ENCODE assay signal across 8 cellular contexts in genomic region chr11:62791501-62792192, GRCh38. TPM values are rescaled to one million over a fixed set of nuclear protein-coding genes. Genes with fewer than 3 reads are reported as not detected.
DNase-seq lines count a peak whose midpoint lies in the region; ATAC-seq and TF ChIP-seq lines count a peak whose summit lies in the region.

Gene TMEM223 (minus strand): TSS chr11:62792006. CDS start chr11:62791994, 12 bp downstream.

- POLR2A ChIA-PET in activated CD4-positive, alpha-beta memory T cell treated with anti-CD3 and anti-CD28 coated beads for 36 hours (lab: Charles Lee), result interaction anchor here (0.9 to 7.7 kb wide), 8 partner anchors 11 to 70 kb away, joined by 3 to 96 read pairs (median 4); partner anchors contain the start of genes STX5, TEX54, WDR74 and ZBTB3

- no peaks in the 10 kb centered on the region for H3K9me3 Mint-ChIP-seq in activated CD4-positive, alpha-beta memory T cell treated with anti-CD3 and anti-CD28 coated beads for 36 hours

- peaks cover 51% of the 10 kb centered on the region for H3K36me3 Mint-ChIP-seq in activated CD4-positive, alpha-beta memory T cell treated with anti-CD3 and anti-CD28 coated beads for 36 hours

- H3K4me3 ChIP-seq in duodenal mucosa (ENCODE audit: low read depth in 1 of 2, low read length in 2 of 2) (peak within 1 kb of the TSS; percentile 88), lower lobe of right lung (peak within 1 kb of the TSS; percentile 71)

- peak; percentile 40 for TF ChIP-seq CTCF in lower lobe of right lung (IDR thresholded peaks at IDR 0.05)

- H3K4me3 Mint-ChIP-seq in activated CD4-positive, alpha-beta memory T cell treated with anti-CD3 and anti-CD28 coated beads for 36 hours, result peak within 1 kb of the TSS; percentile 87

- CTCF ChIA-PET in activated CD4-positive, alpha-beta memory T cell treated with anti-CD3 and anti-CD28 coated beads for 36 hours (lab: Charles Lee), result interaction anchor here (0.7 to 1.1 kb wide), 4 partner anchors 9 to 111 kb away, joined by 3 read pairs; no protein-coding TSS in a partner anchor

- H3K27ac ChIP-seq in duodenal mucosa (ENCODE audit: low read depth, low read length), result peak within 1 kb of the TSS; percentile 64
- H3K27ac ChIP-seq in lower lobe of right lung, result peak within 1 kb of the TSS; percentile 89

- H3K27me3 Mint-ChIP-seq in activated CD4-positive, alpha-beta memory T cell treated with anti-CD3 and anti-CD28 coated beads for 36 hours, result no peaks in the 10 kb centered on the region

- intact Hi-C loops in activated CD4-positive, alpha-beta memory T cell treated with anti-CD3 and anti-CD28 coated beads for 36 hours (cut with micrococcal nuclease), result loop anchor here (1.0 kb wide), 4 partner anchors 13 to 90 kb away; partner anchors contain the start of genes STX5, TEX54 and WDR74
- intact Hi-C loops in lower lobe of right lung (cut with DNase I), result no loop called here

- H3K27ac Mint-ChIP-seq in activated CD4-positive, alpha-beta memory T cell treated with anti-CD3 and anti-CD28 coated beads for 36 hours, result peak within 1 kb of the TSS; percentile 87

- DNase-seq in AML-193 (lab: John Stamatoyannopoulos, UW), result peak; percentile 66 to 76
- DNase-seq in NCI-H748 treated with DMSO at 0.1 percent for 48 hours (lab: John Stamatoyannopoulos, UW), result peak; percentile 74
- DNase-seq in activated CD4-positive, alpha-beta memory T cell treated with anti-CD3 and anti-CD28 coated beads for 36 hours, result peak; percentile 94
- DNase-seq in lower lobe of right lung, result peak; percentile 93
- DNase-seq in stimulated activated CD4-positive, alpha-beta T cell treated with anti-CD3 and anti-CD28 coated beads, TNF-alpha, amount 100 ng/mL, for 24 hours (ENCODE audit: low read depth in 3 of 3), result peak; percentile 81 to 90 (median 85)

- H3K9me3 ChIP-seq in duodenal mucosa (ENCODE audit: control insufficient read depth in 1 of 2, low read length in 2 of 2) (no peaks in the 10 kb centered on the region), lower lobe of right lung (no peaks in the 10 kb centered on the region)

- H3K4me1 Mint-ChIP-seq in activated CD4-positive, alpha-beta memory T cell treated with anti-CD3 and anti-CD28 coated beads for 36 hours (ENCODE audit: low read depth), result peaks cover 37% of the 10 kb centered on the region

- ATAC-seq in GM19035 (IDR thresholded peaks at IDR 0.05; ENCODE audit: unreplicated experiment), result peak; percentile 60
- peak; percentile 76 for ATAC-seq in HG03432 (IDR thresholded peaks at IDR 0.05; ENCODE audit: unreplicated experiment)
- ATAC-seq in lower lobe of right lung, result peak; percentile 91

- no peaks in the 10 kb centered on the region for H3K27me3 ChIP-seq in duodenal mucosa (ENCODE audit: control insufficient read depth in 1 of 2, insufficient read depth in 2 of 2, low read length in 2 of 2)
- no peaks in the 10 kb centered on the region for H3K27me3 ChIP-seq in lower lobe of right lung (ENCODE audit: low read depth)

- H3K36me3 ChIP-seq in duodenal mucosa (ENCODE audit: control insufficient read depth in 1 of 2, insufficient read depth in 2 of 2, low read length in 2 of 2) (peaks cover 36 to 64% of the 10 kb centered on the region in 2 donors), lower lobe of right lung (peaks cover 73% of the 10 kb centered on the region)

- H3K4me1 ChIP-seq in duodenal mucosa (ENCODE audit: control insufficient read depth in 1 of 2, insufficient read depth in 2 of 2, low read length in 2 of 2), result peaks cover 23 to 37% of the 10 kb centered on the region in 2 donors
- H3K4me1 ChIP-seq in lower lobe of right lung, result peaks cover 48% of the 10 kb centered on the region

- peak within 1 kb of the TSS; percentile 71 to 96 for H3K9ac ChIP-seq in duodenal mucosa (ENCODE audit: low read depth in 1 of 2, low read length in 2 of 2)

RNA-seq across cellular contexts. Expression of gene TMEM223, which starts in this region (rescaled TPM):
- total RNA-seq in activated CD4-positive, alpha-beta memory T cell treated with anti-CD3 and anti-CD28 coated beads for 36 hours, result 10 to 100 TPM in 1 of 2 experiments, 1 to 10 TPM in 1; 9.2 to 10.2 TPM
- total RNA-seq in lower lobe of right lung, result 17.2 TPM

Comparison
In these comparisons a context has a peak if more than half of its experiments do, and no peak if none do; other contexts are left out.
1. Peak in every context shown above with its lines: DNase-seq, ATAC-seq, H3K4me3 ChIP-seq and H3K27ac ChIP-seq.